In genomic region chr2:121748202-121748601, GRCh38 we compare ENCODE assay signal across 1 cellular context.
TF ChIP-seq lines count a peak whose summit lies in the region.

No MANE protein-coding gene starts in this region.

TF ChIP-seq in HepG2, 621 proteins besides CTCF, POLR2A, EP300 and RAD21:
- TF ChIP-seq ZNF264 (CRISPR knock-in tag; IDR thresholded peaks at IDR 0.05), result 0 out of 2 replicates have a peak, but pooled peaks have one; percentile 33
- peak; percentile 43; the same call in 1 of the 2 replicates for TF ChIP-seq SAP130 (CRISPR knock-in tag; IDR thresholded peaks at IDR 0.05; ENCODE audit: low read depth)
- no peak for TF ChIP-seq PHF21A (CRISPR knock-in tag; IDR thresholded peaks at IDR 0.05)
- TF ChIP-seq ELF3 (CRISPR knock-in tag; IDR thresholded peaks at IDR 0.05), result peak; percentile 93
- TF ChIP-seq STAG1 (CRISPR knock-in tag; IDR thresholded peaks at IDR 0.05), result peak; percentile 76
- no peak for TF ChIP-seq ARID4A (CRISPR knock-in tag; IDR thresholded peaks at IDR 0.05; ENCODE audit: borderline replicate concordance)
- peak; percentile 37; the same call in 1 of the 2 replicates for TF ChIP-seq SRF (IDR thresholded peaks at IDR 0.05; ENCODE audit: low read depth, low read length)
- peak; percentile 26; the same call in 1 of the 2 replicates for TF ChIP-seq GATAD2A (CRISPR knock-in tag; IDR thresholded peaks at IDR 0.05)
- TF ChIP-seq SMC3 (IDR thresholded peaks at IDR 0.05; ENCODE audit: low read length), result peak; percentile 61; the same call in 1 of the 2 replicates
- peak; percentile 70 for TF ChIP-seq ELF1 (CRISPR knock-in tag; IDR thresholded peaks at IDR 0.05)
- TF ChIP-seq ZNF564 (CRISPR knock-in tag; IDR thresholded peaks at IDR 0.05), result peak; percentile 100
- no peak for TF ChIP-seq ZNF234 (CRISPR knock-in tag; conservative IDR thresholded peaks at IDR 0.05)
- no peak for TF ChIP-seq RARA (CRISPR knock-in tag; IDR thresholded peaks at IDR 0.05)
- no peak for TF ChIP-seq GABPA (IDR thresholded peaks at IDR 0.05; ENCODE audit: low read depth, low read length)
- TF ChIP-seq GABPA (CRISPR knock-in tag; IDR thresholded peaks at IDR 0.05; ENCODE audit: low read depth), result 0 out of 2 replicates have a peak, but pooled peaks have one; percentile 10
- TF ChIP-seq ELF4 (CRISPR knock-in tag; IDR thresholded peaks at IDR 0.05; ENCODE audit: borderline replicate concordance), result 0 out of 2 replicates have a peak, but pooled peaks have one; percentile 36
TF ChIP-seq in HepG2: peak in this region for 11.
